Comparison of ENCODE assay signal across 15 cellular contexts in genomic region chr18:50143295-50143694, GRCh38.
"Had no signal": no experiment of that assay in that cellular context is flagged by ENCODE, and none has a peak within 500 bp of the region (broad histone marks: within the 10 kb centered on the region; RNA-seq: fewer than 3 reads in every experiment).

No MANE protein-coding gene starts in this region.

- ATAC-seq: stimulated activated naive CD8-positive, alpha-beta T cell treated with anti-CD3 and anti-CD28 coated beads, Interleukin-15, Interleukin-2, amounts not matched to agents 100 U/mL and 50 U/mL, for 24 hours had no signal

- H3K36me3 Mint-ChIP-seq: activated naive CD8-positive, alpha-beta T cell; immature natural killer cell; memory B cell had no signal

- DNase-seq: activated CD4-positive, alpha-beta T cell treated with anti-CD3 and anti-CD28 coated beads, Interleukin-2, amount 50 U/mL, for 4 hours; activated CD4-positive, CD25-positive, alpha-beta regulatory T cell treated with anti-CD3 and anti-CD28 coated beads, Interleukin-2, amount 50 U/mL, for 72 hours; activated effector memory CD4-positive, alpha-beta T cell treated with anti-CD3 and anti-CD28 coated beads, Interleukin-2, amount 50 U/mL, for 16 hours; activated T-cell treated with anti-CD3 and anti-CD28 coated beads, Interleukin-2, amount 50 U/mL, for 1 hour; immature natural killer cell; ovary; stimulated activated CD4-positive, alpha-beta T cell treated with anti-CD3 and anti-CD28 coated beads, Interleukin-4, amount 100 ng/mL, for 1 hour; stimulated activated CD8-positive, alpha-beta memory T cell treated with anti-CD3 and anti-CD28 coated beads, Interleukin-4, amount 100 ng/mL, for 48 hours; stimulated activated naive CD8-positive, alpha-beta T cell treated with anti-CD3 and anti-CD28 coated beads, Interleukin-15, Interleukin-2, amounts not matched to agents 100 U/mL and 50 U/mL, for 24 hours; T-helper 2 cell; upper lobe of left lung had no signal

- H3K27me3 ChIP-seq: ovary, suprapubic skin, upper lobe of left lung had no signal

- H3K27ac Mint-ChIP-seq: activated naive CD8-positive, alpha-beta T cell; immature natural killer cell; memory B cell had no signal

- H3K36me3 ChIP-seq: ovary, suprapubic skin, upper lobe of left lung had no signal

- FAIRE-seq: TTC549 had no signal

- H3K9me3 ChIP-seq: ovary, suprapubic skin, upper lobe of left lung had no signal

- H3K27ac ChIP-seq: ovary, suprapubic skin, upper lobe of left lung had no signal

- H3K4me3 Mint-ChIP-seq: activated naive CD8-positive, alpha-beta T cell; immature natural killer cell; memory B cell had no signal

- H3K4me1 Mint-ChIP-seq: immature natural killer cell, memory B cell had no signal

- H3K4me3 ChIP-seq: ovary, suprapubic skin, upper lobe of left lung had no signal
